15 cellular contexts compared by ENCODE assay signal in the genomic region with DNA sequence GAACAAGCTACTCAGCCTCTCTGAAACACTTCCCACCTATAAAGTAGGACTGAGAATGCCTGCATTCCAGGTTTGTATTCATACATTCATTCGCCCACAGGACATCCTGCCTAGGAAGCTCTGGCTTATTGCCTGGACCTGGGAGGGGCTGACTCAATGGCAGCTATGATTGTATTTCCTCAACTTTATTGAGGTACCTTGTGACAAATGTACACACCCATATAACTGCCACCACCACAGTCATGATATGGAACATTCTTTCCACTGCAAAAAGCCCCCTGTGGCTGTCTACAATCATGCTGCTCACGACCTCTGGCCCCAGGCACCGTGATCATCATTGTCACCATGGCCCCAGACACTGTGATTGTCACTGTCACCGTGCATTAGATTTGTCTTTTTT.
DNase-seq lines count a peak whose midpoint lies in the region; TF ChIP-seq lines count a peak whose summit lies in the region.
"Had no signal": no experiment of that assay in that cellular context is flagged by ENCODE, and none has a peak within 500 bp of the region (broad histone marks: within the 10 kb centered on the region; RNA-seq: fewer than 3 reads in every experiment).

No MANE protein-coding gene starts in this region.

- peaks cover 13% of the 10 kb centered on the region for H3K36me3 Mint-ChIP-seq in chondrocyte (ENCODE audit: low read depth)

- intact Hi-C loops in tibial artery (cut with DNase I; ENCODE audit: low total_unique reads) = no loop called here

- no peaks in the 10 kb centered on the region for H3K27me3 ChIP-seq in MG63
- no peaks in the 10 kb centered on the region for H3K27me3 ChIP-seq in tibial artery

- peaks cover 4% of the 10 kb centered on the region for H3K4me1 Mint-ChIP-seq in chondrocyte (ENCODE audit: low read depth)

- H3K36me3 ChIP-seq in MG63 = no peaks in the 10 kb centered on the region
- H3K36me3 ChIP-seq in tibial artery = peaks cover 0 to 2% (median 0%) of the 10 kb centered on the region in 3 donors

- peaks cover 22% of the 10 kb centered on the region for H3K9me3 Mint-ChIP-seq in chondrocyte (ENCODE audit: low read depth)

- TF ChIP-seq CTCF in chondrocyte (IDR thresholded peaks at IDR 0.05) (no peak), tibial artery (IDR thresholded peaks at IDR 0.05) (no peak)

- DNase-seq in EH (ENCODE audit: low read depth) (peak; percentile 41), MG63 (peak; percentile 38), chondrocyte (ENCODE audit: low spot score) (peak; percentile 17), mucosa of gallbladder (ENCODE audit: low spot score) (peak; percentile 26), tibial artery (no peak), NCI-H1694 (lab: John Stamatoyannopoulos, UW) (no peak), DMS153 (lab: John Stamatoyannopoulos, UW) (no peak), NCI-H510A (lab: John Stamatoyannopoulos, UW) (no peak)
- DNase-seq: activated CD4-positive, CD25-positive, alpha-beta regulatory T cell; endodermal cell; NCI-H510A treated with DMSO at 0.1 percent for 48 hours; stimulated activated CD4-positive, alpha-beta T cell treated with anti-CD3 and anti-CD28 coated beads, Interleukin-4, amount 100 ng/mL, for 1 hour had no signal

- peaks cover 13% of the 10 kb centered on the region for H3K9me3 ChIP-seq in MG63
- H3K9me3 ChIP-seq in tibial artery = peaks cover 0 to 6% (median 4%) of the 10 kb centered on the region in 3 donors

- H3K27ac ChIP-seq in tibial artery = no peak overlapping the region
- H3K27ac ChIP-seq: C4-2B, SK-N-MC had no signal

- H3K4me1 ChIP-seq in tibial artery = no peaks in the 10 kb centered on the region

- H3K27me3 Mint-ChIP-seq in chondrocyte (ENCODE audit: low read depth) = peaks cover 14% of the 10 kb centered on the region
- H3K27me3 Mint-ChIP-seq: activated naive CD8-positive, alpha-beta T cell had no signal

- no peak overlapping the region for H3K4me3 ChIP-seq in MG63
- no peak overlapping the region for H3K4me3 ChIP-seq in tibial artery
- H3K4me3 ChIP-seq: SK-N-MC had no signal

- H3K4me3 Mint-ChIP-seq in chondrocyte (ENCODE audit: unreplicated experiment) = no peak overlapping the region
- H3K4me3 Mint-ChIP-seq: activated naive CD8-positive, alpha-beta T cell; endodermal cell had no signal

- no peak overlapping the region for H3K27ac Mint-ChIP-seq in chondrocyte (ENCODE audit: unreplicated experiment)
- H3K27ac Mint-ChIP-seq: activated naive CD8-positive, alpha-beta T cell; endodermal cell had no signal

Comparison
In these comparisons a context has a peak if more than half of its experiments do, and no peak if none do; other contexts are left out.
1. DNase-seq: peak in EH (single experiment), MG63 (single experiment), chondrocyte (single experiment) and mucosa of gallbladder (single experiment); none in tibial artery (0 of 2), NCI-H1694 (single experiment), DMS153 (single experiment) and NCI-H510A (single experiment).